In genomic region chr5:94181940-94182339, GRCh38 we compare ENCODE assay signal across 10 cellular contexts.
DNase-seq lines count a peak whose midpoint lies in the region; ATAC-seq, FAIRE-seq and TF ChIP-seq lines count a peak whose summit lies in the region.
"Had no signal": no experiment of that assay in that cellular context is flagged by ENCODE, and none has a peak within 500 bp of the region (broad histone marks: within the 10 kb centered on the region; RNA-seq: fewer than 3 reads in every experiment).

No MANE protein-coding gene starts in this region.

- no peaks in the 10 kb centered on the region for H3K9me1 ChIP-seq in endothelial cell of umbilical vein (replicated peaks; ENCODE audit: control insufficient read depth, extremely low read depth, insufficient read depth, low read length)

- no peaks in the 10 kb centered on the region for H4K20me1 ChIP-seq in endothelial cell of umbilical vein (replicated peaks; ENCODE audit: control insufficient read depth, extremely low read depth, insufficient read depth, low read length)

- no peaks in the 10 kb centered on the region for H3K4me1 ChIP-seq in endothelial cell of umbilical vein (ENCODE audit: control insufficient read depth, extremely low read depth, insufficient read depth, low read length)

- no peaks in the 10 kb centered on the region for H3K9me3 Mint-ChIP-seq in Calu3 (ENCODE audit: low read depth, unreplicated experiment)

- DNase-seq in Calu3 (peak; percentile 29), LNCaP clone FGC (ENCODE audit: low read depth) (no peak), endothelial cell of umbilical vein (ENCODE audit: low read depth, low spot score) (no peak), HPDE6-E6E7 (ENCODE audit: extremely low spot score) (no peak), globus pallidus (ENCODE audit: low spot score) (no peak), hepatic stellate cell (ENCODE audit: low spot score) (no peak), posterior vena cava (ENCODE audit: low spot score) (no peak)
- DNase-seq: NCI-H1048 had no signal

- H3K27me3 Mint-ChIP-seq in Calu3 (ENCODE audit: unreplicated experiment) = no peaks in the 10 kb centered on the region

- CTCF ChIA-PET in Calu3 (lab: Charles Lee) = interaction anchor here (0.6 to 1.2 kb wide), 6 partner anchors 10 to 556 kb away, joined by 3 to 16 read pairs (median 5); no protein-coding TSS in a partner anchor
- CTCF ChIA-PET in endothelial cell of umbilical vein (lab: Charles Lee) = interaction anchor here (1.1 kb wide), 1 partner anchor 266 kb away, joined by 3 read pairs; no protein-coding TSS in a partner anchor

- no peak overlapping the region for H3K4me2 ChIP-seq in endothelial cell of umbilical vein (ENCODE audit: insufficient read depth, low read length)

- FAIRE-seq in endothelial cell of umbilical vein (lab: Jason Lieb, UNC) = peak; percentile 15

- peak; percentile 53 for ATAC-seq in GM21390 (IDR thresholded peaks at IDR 0.05; ENCODE audit: unreplicated experiment)

- no peaks in the 10 kb centered on the region for H3K27me3 ChIP-seq in endothelial cell of umbilical vein (ENCODE audit: control insufficient read depth in 2 of 2, insufficient read depth in 2 of 2, low read length in 2 of 2)

- POLR2A ChIA-PET in endothelial cell of umbilical vein (lab: Charles Lee) = no interaction called here

- H3K9ac ChIP-seq in endothelial cell of umbilical vein (replicated peaks; ENCODE audit: extremely low read depth, insufficient read depth, low read length) = no peak overlapping the region

- no peak overlapping the region for H3K4me3 ChIP-seq in LNCaP clone FGC (ENCODE audit: low read depth, low read length)
- H3K4me3 ChIP-seq in endothelial cell of umbilical vein (replicated peaks in 1 of 3; ENCODE audit: insufficient read depth in 1 of 3, low read depth in 1 of 3, low read length in 3 of 3) = no peak overlapping the region
- H3K4me3 ChIP-seq: lung had no signal

- H3K4me3 Mint-ChIP-seq in Calu3 (ENCODE audit: low read depth, unreplicated experiment) = no peak overlapping the region

- H3K9me3 ChIP-seq in endothelial cell of umbilical vein (replicated peaks; ENCODE audit: control insufficient read depth, insufficient read depth, low read length) = no peaks in the 10 kb centered on the region

- H3K79me2 ChIP-seq in endothelial cell of umbilical vein (ENCODE audit: control insufficient read depth, insufficient read depth, low read length) = no peaks in the 10 kb centered on the region

- TF ChIP-seq CTCF in Calu3 (IDR thresholded peaks at IDR 0.05; ENCODE audit: unreplicated experiment) (no peak), LNCaP clone FGC (IDR thresholded peaks at IDR 0.05; ENCODE audit: control insufficient read depth, extremely low read depth, insufficient read depth) (0 out of 2 replicates have a peak, but pooled peaks have one; percentile 16), endothelial cell of umbilical vein (IDR thresholded peaks at IDR 0.05; ENCODE audit: extremely low read depth in 1 of 2, insufficient read depth in 1 of 2, low read depth in 1 of 2, low read length in 2 of 2) (no peak)

- no peak for TF ChIP-seq POLR2A in endothelial cell of umbilical vein (IDR thresholded peaks at IDR 0.05; ENCODE audit: low read depth, low read length)

- H3K4me1 Mint-ChIP-seq in Calu3 (ENCODE audit: low read depth, unreplicated experiment) = no peaks in the 10 kb centered on the region

- intact Hi-C loops in Calu3 (cut with micrococcal nuclease; ENCODE audit: unreplicated experiment) (no loop called here), endothelial cell of umbilical vein (cut with micrococcal nuclease) (no loop called here), posterior vena cava (cut with DNase I) (no loop called here)

- no peaks in the 10 kb centered on the region for H3K36me3 ChIP-seq in endothelial cell of umbilical vein (ENCODE audit: control insufficient read depth in 2 of 2, extremely low read depth in 1 of 2, insufficient read depth in 2 of 2, low read length in 2 of 2)

- no peak overlapping the region for H2AFZ ChIP-seq in endothelial cell of umbilical vein (ENCODE audit: low read depth, low read length)

- H3K27ac Mint-ChIP-seq in Calu3 (ENCODE audit: unreplicated experiment) = no peak overlapping the region

- H3K36me3 Mint-ChIP-seq in Calu3 (ENCODE audit: insufficient read depth, unreplicated experiment) = no peaks in the 10 kb centered on the region

- dilution Hi-C loops in endothelial cell of umbilical vein (cut with MboI; ENCODE audit: extremely low pct_ligation_motif_present, low sequenced_read_pairs) = no loop called here

- H3K27ac ChIP-seq in endothelial cell of umbilical vein (ENCODE audit: insufficient read depth, low read depth, low read length) = no peak overlapping the region

- no TSS peak for BruUV-seq in Calu3 (replicated peaks; lab: Mats Ljungman, UMichigan)
- no TSS peak for BruUV-seq in endothelial cell of umbilical vein (replicated peaks; lab: Mats Ljungman, UMichigan)

TF ChIP-seq in endothelial cell of umbilical vein, 7 proteins besides CTCF, POLR2A, EP300 and RAD21:
- no peak for TF ChIP-seq POLR2AphosphoS5 (IDR thresholded peaks at IDR 0.05; ENCODE audit: insufficient read depth, low read depth, low read length)
- no peak for TF ChIP-seq GATA2 (IDR thresholded peaks at IDR 0.05; ENCODE audit: insufficient read depth, insufficient read length, low read depth, low read length)
- TF ChIP-seq FOS (IDR thresholded peaks at IDR 0.05; ENCODE audit: borderline replicate concordance, insufficient read depth, low read length) = no peak
